Comparison of ENCODE assay signal across 23 cellular contexts in genomic region chr3:72015463-72015862, GRCh38.
DNase-seq lines count a peak whose midpoint lies in the region; ATAC-seq and TF ChIP-seq lines count a peak whose summit lies in the region.
"Had no signal": no experiment of that assay in that cellular context is flagged by ENCODE, and none has a peak within 500 bp of the region (broad histone marks: within the 10 kb centered on the region; RNA-seq: fewer than 3 reads in every experiment).

No MANE protein-coding gene starts in this region.

- DNase-seq in GM06990 (ENCODE audit: extremely low read depth, insufficient read length) (peak; percentile 43), NCI-H2171 treated with DMSO at 0.1 percent for 48 hours (lab: John Stamatoyannopoulos, UW) (no peak), HuH-7.5 (ENCODE audit: low spot score) (no peak), Calu3 (no peak), HuH-7 (ENCODE audit: low spot score) (no peak)
- DNase-seq: activated CD4-positive, alpha-beta T cell treated with anti-CD3 and anti-CD28 coated beads, Interleukin-2, amount 10 ng/mL, durations not matched to agents 7 days and 5 days; activated naive CD8-positive, alpha-beta T cell treated with anti-CD3 and anti-CD28 coated beads, Interleukin-2, amount 10 ng/mL, durations not matched to agents 7 days and 5 days; BE2C; COR-L47; effector CD4-positive, alpha-beta T cell; foreskin keratinocyte; GOT3; hypothalamus; NCI-H1092; NCI-H2029; NCI-H446; sigmoid colon; T-helper 17 cell had no signal

- no peaks in the 10 kb centered on the region for H4K20me1 ChIP-seq in OCI-LY3 (ENCODE audit: insufficient read depth, low read length)

- CTCF ChIA-PET in Calu3 (lab: Charles Lee), result no interaction called here

- no peaks in the 10 kb centered on the region for H3K79me2 ChIP-seq in OCI-LY3 (ENCODE audit: low read length)

- H3K4me3 Mint-ChIP-seq in Calu3 (ENCODE audit: low read depth, unreplicated experiment), result no peak overlapping the region
- H3K4me3 Mint-ChIP-seq: activated CD4-positive, alpha-beta T cell treated with anti-CD3 and anti-CD28 coated beads, Interleukin-2, amount 10 ng/mL, durations not matched to agents 7 days and 5 days; activated naive CD8-positive, alpha-beta T cell treated with anti-CD3 and anti-CD28 coated beads, Interleukin-2, amount 10 ng/mL, durations not matched to agents 7 days and 5 days; T-helper 17 cell had no signal

- no peak overlapping the region for H3K27ac ChIP-seq in OCI-LY3 (ENCODE audit: low read length)
- H3K27ac ChIP-seq: A549, foreskin keratinocyte, sigmoid colon had no signal

- H3K27me3 ChIP-seq in GM06990 (replicated peaks; ENCODE audit: control insufficient read depth, insufficient read depth, low read length), result no peaks in the 10 kb centered on the region
- H3K27me3 ChIP-seq in OCI-LY3 (ENCODE audit: low read depth, low read length), result peaks cover 65% of the 10 kb centered on the region
- H3K27me3 ChIP-seq: BE2C, sigmoid colon had no signal

- no TSS peak for BruUV-seq in Calu3 (replicated peaks; lab: Mats Ljungman, UMichigan)

- H2AFZ ChIP-seq in OCI-LY3 (ENCODE audit: low read depth, low read length), result no peak overlapping the region

- no peaks in the 10 kb centered on the region; the same call in 1 of the 2 replicates for H3K9me3 ChIP-seq in OCI-LY3 (ENCODE audit: insufficient read depth, low read length)
- H3K9me3 ChIP-seq: A549, BE2C, sigmoid colon had no signal

- intact Hi-C loops in Calu3 (cut with micrococcal nuclease; ENCODE audit: unreplicated experiment), result no loop called here

- H3K4me1 Mint-ChIP-seq in Calu3 (ENCODE audit: low read depth, unreplicated experiment), result no peaks in the 10 kb centered on the region
- H3K4me1 Mint-ChIP-seq: activated CD4-positive, alpha-beta T cell treated with anti-CD3 and anti-CD28 coated beads, Interleukin-2, amount 10 ng/mL, durations not matched to agents 7 days and 5 days; activated naive CD8-positive, alpha-beta T cell treated with anti-CD3 and anti-CD28 coated beads, Interleukin-2, amount 10 ng/mL, durations not matched to agents 7 days and 5 days; T-helper 17 cell had no signal

- no peaks in the 10 kb centered on the region for H3K9me3 Mint-ChIP-seq in Calu3 (ENCODE audit: low read depth, unreplicated experiment)
- H3K9me3 Mint-ChIP-seq: activated naive CD8-positive, alpha-beta T cell treated with anti-CD3 and anti-CD28 coated beads, Interleukin-2, amount 10 ng/mL, durations not matched to agents 7 days and 5 days; activated T-helper 2 cell treated with anti-CD3 and anti-CD28 coated beads, Interferon-gamma antibody, Interleukin-2, Interleukin-4, amounts not matched to agents 10 μg/mL and 5 μg/mL and 100 μg/mL, durations not matched to agents 14 hours and 24 hours and 36 hours had no signal

- peak; percentile 55 for ATAC-seq in GM19438 (IDR thresholded peaks at IDR 0.05; ENCODE audit: low read depth, unreplicated experiment)
- peak; percentile 74 for ATAC-seq in HG02885 (IDR thresholded peaks at IDR 0.05; ENCODE audit: poor library complexity, unreplicated experiment)
- ATAC-seq: A549, foreskin keratinocyte, T-helper 17 cell had no signal

- H3K4me1 ChIP-seq in OCI-LY3 (ENCODE audit: low read length), result peaks cover 13% of the 10 kb centered on the region
- H3K4me1 ChIP-seq: foreskin keratinocyte had no signal

- H3K27me3 Mint-ChIP-seq in Calu3 (ENCODE audit: unreplicated experiment), result peaks cover 36% of the 10 kb centered on the region
- H3K27me3 Mint-ChIP-seq: activated CD4-positive, alpha-beta T cell treated with anti-CD3 and anti-CD28 coated beads, Interleukin-2, amount 10 ng/mL, durations not matched to agents 7 days and 5 days had no signal

- no peak overlapping the region for H3K9ac ChIP-seq in OCI-LY3 (ENCODE audit: low read length)

- H3K4me3 ChIP-seq in GM06990 (replicated peaks; ENCODE audit: low read depth, low read length) (no peak overlapping the region), OCI-LY3 (ENCODE audit: low read length) (no peak overlapping the region)
- H3K4me3 ChIP-seq: A549, sigmoid colon had no signal

- peak overlapping the region; percentile 34; the same call in 1 of the 2 replicates for H3K4me2 ChIP-seq in OCI-LY3 (ENCODE audit: low read length)
- H3K4me2 ChIP-seq: A549 had no signal

- no peak for TF ChIP-seq CTCF in GM06990 (IDR thresholded peaks at IDR 0.05; ENCODE audit: insufficient read depth, low read length, poor library complexity, severe bottlenecking)
- no peak for TF ChIP-seq CTCF in OCI-LY3 (IDR thresholded peaks at IDR 0.05; ENCODE audit: low read depth, low read length)
- no peak for TF ChIP-seq CTCF in Calu3 (IDR thresholded peaks at IDR 0.05; ENCODE audit: unreplicated experiment)

- no peaks in the 10 kb centered on the region for H3K36me3 Mint-ChIP-seq in Calu3 (ENCODE audit: insufficient read depth, unreplicated experiment)
- H3K36me3 Mint-ChIP-seq: activated naive CD8-positive, alpha-beta T cell treated with anti-CD3 and anti-CD28 coated beads, Interleukin-2, amount 10 ng/mL, durations not matched to agents 7 days and 5 days had no signal

- H3K27ac Mint-ChIP-seq in Calu3 (ENCODE audit: unreplicated experiment), result no peak overlapping the region
- H3K27ac Mint-ChIP-seq: activated CD4-positive, alpha-beta T cell treated with anti-CD3 and anti-CD28 coated beads, Interleukin-2, amount 10 ng/mL, durations not matched to agents 7 days and 5 days; activated naive CD8-positive, alpha-beta T cell treated with anti-CD3 and anti-CD28 coated beads, Interleukin-2, amount 10 ng/mL, durations not matched to agents 7 days and 5 days; activated T-helper 2 cell treated with anti-CD3 and anti-CD28 coated beads, Interferon-gamma antibody, Interleukin-2, Interleukin-4, amounts not matched to agents 10 μg/mL and 5 μg/mL and 100 μg/mL, durations not matched to agents 14 hours and 24 hours and 36 hours; T-helper 17 cell had no signal

- H3K36me3 ChIP-seq in GM06990 (ENCODE audit: control insufficient read depth, insufficient read depth, low read length) (no peaks in the 10 kb centered on the region), OCI-LY3 (replicated peaks; ENCODE audit: low read depth, low read length) (no peaks in the 10 kb centered on the region)
- H3K36me3 ChIP-seq: BE2C, sigmoid colon had no signal
